8 cellular contexts compared by ENCODE assay signal in genomic region chr9:35603506-35603985, GRCh38. TPM values are rescaled to one million over a fixed set of nuclear protein-coding genes. Genes with fewer than 3 reads are reported as not detected.
DNase-seq lines count a peak whose midpoint lies in the region; ATAC-seq and TF ChIP-seq lines count a peak whose summit lies in the region.

No MANE protein-coding gene starts in this region.

- intact Hi-C loops in left colon (cut with DNase I, micrococcal nuclease), result no loop called here

- H3K27me3 Mint-ChIP-seq in T-helper 1 cell treated with Interleukin-12 subunit alpha and Interleukin-12 subunit beta and Interleukin-4 antibody, amounts not matched to agents 30 μg/mL and 1 μg/mL, for 36 hours (ENCODE audit: low read depth), result no peaks in the 10 kb centered on the region

- TF ChIP-seq CTCF in brain microvascular endothelial cell (IDR thresholded peaks at IDR 0.05; ENCODE audit: low read depth, low read length, missing control alignments) (no peak), GM10266 (IDR thresholded peaks at IDR 0.05; ENCODE audit: control insufficient read depth, insufficient read depth, low read depth, missing control alignments) (no peak)

- H3K27me3 ChIP-seq in brain microvascular endothelial cell (replicated peaks), result no peaks in the 10 kb centered on the region

- no peaks in the 10 kb centered on the region for H3K9me3 Mint-ChIP-seq in T-helper 1 cell treated with Interleukin-12 subunit alpha and Interleukin-12 subunit beta and Interleukin-4 antibody, amounts not matched to agents 30 μg/mL and 1 μg/mL, for 36 hours

- peak overlapping the region; percentile 38 for H3K4me3 ChIP-seq in brain microvascular endothelial cell (ENCODE audit: low read depth, low read length)

- peaks cover 6% of the 10 kb centered on the region for H3K36me3 Mint-ChIP-seq in T-helper 1 cell treated with Interleukin-12 subunit alpha and Interleukin-12 subunit beta and Interleukin-4 antibody, amounts not matched to agents 30 μg/mL and 1 μg/mL, for 36 hours (ENCODE audit: low read depth)

- in situ Hi-C loops in brain microvascular endothelial cell (cut with HindIII; ENCODE audit: low pct_ligation_motif_present, low sequenced_read_pairs), result no loop called here

- H3K27ac Mint-ChIP-seq in T-helper 1 cell treated with Interleukin-12 subunit alpha and Interleukin-12 subunit beta and Interleukin-4 antibody, amounts not matched to agents 30 μg/mL and 1 μg/mL, for 36 hours, result peak overlapping the region; percentile 99

- peak overlapping the region; percentile 56 for H3K27ac ChIP-seq in brain microvascular endothelial cell

- H3K4me1 Mint-ChIP-seq in T-helper 1 cell treated with Interleukin-12 subunit alpha and Interleukin-12 subunit beta and Interleukin-4 antibody, amounts not matched to agents 30 μg/mL and 1 μg/mL, for 36 hours (ENCODE audit: low read depth), result peaks cover 31% of the 10 kb centered on the region

- H3K36me3 ChIP-seq in brain microvascular endothelial cell (replicated peaks), result peaks cover 2% of the 10 kb centered on the region

- DNase-seq in T-helper 1 cell (no peak), NCI-H446 (lab: John Stamatoyannopoulos, UW) (peak; percentile 17 to 63), brain microvascular endothelial cell (peak; percentile 53), left colon (peak; percentile 54 to 67), stromal cell of bone marrow (ENCODE audit: low read depth) (peak; percentile 58), GM10266 (ENCODE audit: extremely low spot score) (no peak), T-helper 9 cell (no peak)

- peak overlapping the region; percentile 98 for H3K4me3 Mint-ChIP-seq in T-helper 1 cell treated with Interleukin-12 subunit alpha and Interleukin-12 subunit beta and Interleukin-4 antibody, amounts not matched to agents 30 μg/mL and 1 μg/mL, for 36 hours

- ATAC-seq in left colon, result peak; percentile 0

RNA-seq across cellular contexts. Expression of gene TESK1, which starts 1.5 kb away (rescaled TPM):
- total RNA-seq in left colon, result 10 to 100 TPM; 37.7 to 47.8 TPM

RNA-seq across cellular contexts. Expression of gene CD72, which starts 14.7 kb away (rescaled TPM):
- total RNA-seq in left colon, result 1 to 10 TPM; 1.2 to 2.2 TPM

RNA-seq across cellular contexts. Expression of gene SIT1, which starts 47.2 kb away (rescaled TPM):
- 1 to 10 TPM in 1 of 2 donors, under 1 TPM in 1; 0.46 to 1.4 TPM for total RNA-seq in left colon

RNA-seq across cellular contexts. Expression of gene RMRP, which starts 54.3 kb away (rescaled TPM):
- over 10,000 TPM; 19,198 to 30,979 TPM for total RNA-seq in left colon

RNA-seq across cellular contexts. Expression of gene CCDC107, which starts 54.5 kb away (rescaled TPM):
- total RNA-seq in left colon, result 10 to 100 TPM; 25.0 to 33.1 TPM

Comparison
In these comparisons a context has a peak if more than half of its experiments do, and no peak if none do; other contexts are left out.
1. DNase-seq: peak in NCI-H446 (2 of 2), brain microvascular endothelial cell (single experiment), left colon (2 of 2) and stromal cell of bone marrow (single experiment); none in T-helper 1 cell (0 of 5), GM10266 (single experiment) and T-helper 9 cell (single experiment).